ENCODE assay signal across 8 cellular contexts in genomic region chr16:20383106-20384029, GRCh38. TPM values are rescaled to one million over a fixed set of nuclear protein-coding genes. Genes with fewer than 3 reads are reported as not detected.
DNase-seq lines count a peak whose midpoint lies in the region; ATAC-seq lines count a peak whose summit lies in the region.

No MANE protein-coding gene starts in this region.

- H3K36me3 Mint-ChIP-seq in T-helper 17 cell (ENCODE audit: low read depth) = no peaks in the 10 kb centered on the region

- peaks cover 9% of the 10 kb centered on the region for H3K4me1 Mint-ChIP-seq in T-helper 17 cell

- no peak overlapping the region for H3K4me3 Mint-ChIP-seq in T-helper 17 cell

- H3K27ac Mint-ChIP-seq in T-helper 17 cell = no peak overlapping the region

- DNase-seq in AML-193 (lab: John Stamatoyannopoulos, UW) = peak; percentile 46 to 48
- peak; percentile 45 for DNase-seq in GM19240 (ENCODE audit: insufficient read length, low spot score)
- DNase-seq in NCI-H1694 treated with DMSO at 0.1 percent for 48 hours (lab: John Stamatoyannopoulos, UW) = peak; percentile 22
- DNase-seq in T-helper 17 cell = peak in 2 of 3 donors; percentile 8 to 17
- DNase-seq in T47D (ENCODE audit: low read depth in 1 of 2, low spot score in 1 of 2) = peak; percentile 45 to 78
- peak; percentile 81 for DNase-seq in inferior parietal cortex (ENCODE audit: extremely low spot score)
- peak; percentile 4 to 31 (median 18) for DNase-seq in stimulated activated CD4-positive, alpha-beta T cell treated with anti-CD3 and anti-CD28 coated beads, Interleukin-1b, Interleukin-23, amount 100 ng/mL, for 24 hours (ENCODE audit: low read depth in 4 of 4, low spot score in 1 of 4)

- no peaks in the 10 kb centered on the region for H3K9me3 ChIP-seq in T-helper 17 cell (ENCODE audit: control insufficient read depth, low read length, poor library complexity, severe bottlenecking)

- ATAC-seq in T-helper 17 cell = peak; percentile 70
- ATAC-seq in GM19395 (IDR thresholded peaks at IDR 0.05; ENCODE audit: unreplicated experiment) = no peak

- peaks cover 39% of the 10 kb centered on the region for H3K27me3 Mint-ChIP-seq in T-helper 17 cell

- in situ Hi-C loops in T47D (cut with HindIII; ENCODE audit: low pct_unique_long_range_greater_than_20kb, low sequenced_read_pairs) = no loop called here

RNA-seq across cellular contexts. Expression of gene PDILT, which starts 21.2 kb away (rescaled TPM):
- total RNA-seq in T-helper 17 cell = not detected

RNA-seq across cellular contexts. Expression of gene ACSM5, which starts 26.0 kb away (rescaled TPM):
- not detected for total RNA-seq in T-helper 17 cell

RNA-seq across cellular contexts. Expression of gene UMOD, which starts 30.9 kb away (rescaled TPM):
- total RNA-seq in T-helper 17 cell = not detected

RNA-seq across cellular contexts. Expression of gene GP2, which starts 56.1 kb away (rescaled TPM):
- total RNA-seq in T-helper 17 cell = not detected

Comparison
In these comparisons a context has a peak if more than half of its experiments do, and no peak if none do; other contexts are left out.
1. DNase-seq: peak in every context shown above with its lines; median percentile 81 in inferior parietal cortex; 62 in T47D; 47 in AML-193; 45 in GM19240; 22 in NCI-H1694 treated with DMSO at 0.1 percent for 48 hours; 18 in stimulated activated CD4-positive, alpha-beta T cell treated with anti-CD3 and anti-CD28 coated beads, Interleukin-1b, Interleukin-23, amount 100 ng/mL, for 24 hours; 12 in T-helper 17 cell.